ENCODE assay signal across 10 cellular contexts in genomic region chr17:42247734-42248133, GRCh38. TPM values are rescaled to one million over a fixed set of nuclear protein-coding genes. Genes with fewer than 3 reads are reported as not detected.
DNase-seq lines count a peak whose midpoint lies in the region; ATAC-seq, FAIRE-seq and TF ChIP-seq lines count a peak whose summit lies in the region.
"Had no signal": no experiment of that assay in that cellular context is flagged by ENCODE, and none has a peak within 500 bp of the region (broad histone marks: within the 10 kb centered on the region; RNA-seq: fewer than 3 reads in every experiment).

No MANE protein-coding gene starts in this region.

- TF ChIP-seq POLR2A in testis (IDR thresholded peaks at IDR 0.05): no peak
- TF ChIP-seq POLR2A in GM12892 (IDR thresholded peaks at IDR 0.05; ENCODE audit: low read depth, low read length): no peak

- H3K4me1 ChIP-seq in right cardiac atrium (ENCODE audit: control insufficient read depth, insufficient read depth, low read length) (peaks cover 7% of the 10 kb centered on the region), testis (peaks cover 33% of the 10 kb centered on the region)
- H3K4me1 ChIP-seq: Caco-2 had no signal

- no peak for FAIRE-seq in GM12892 (lab: Jason Lieb, UNC)

- no peaks in the 10 kb centered on the region for H3K36me3 ChIP-seq in testis (ENCODE audit: low read depth, missing control alignments)

- H3K27me3 Mint-ChIP-seq in activated T-cell treated with anti-CD3 and anti-CD28 coated beads, Interleukin-2, amount 50 U/mL, for 4 hours (ENCODE audit: low read depth): no peaks in the 10 kb centered on the region
- no peaks in the 10 kb centered on the region for H3K27me3 Mint-ChIP-seq in activated CD4-positive, alpha-beta memory T cell treated with anti-CD3 and anti-CD28 coated beads for 36 hours

- peaks cover 71% of the 10 kb centered on the region for H3K4me1 Mint-ChIP-seq in activated T-cell treated with anti-CD3 and anti-CD28 coated beads, Interleukin-2, amount 50 U/mL, for 4 hours (ENCODE audit: low read depth)
- H3K4me1 Mint-ChIP-seq in activated CD4-positive, alpha-beta memory T cell treated with anti-CD3 and anti-CD28 coated beads for 36 hours (ENCODE audit: low read depth): peaks cover 63% of the 10 kb centered on the region

- POLR2A ChIA-PET in activated CD4-positive, alpha-beta memory T cell treated with anti-CD3 and anti-CD28 coated beads for 36 hours (lab: Charles Lee): interaction anchor here (0.8 to 10.0 kb wide), 3 partner anchors 24 to 95 kb away, joined by 3 to 271 read pairs (median 56); partner anchors contain the start of genes STAT5A and STAT5B

- H3K27me3 ChIP-seq in right cardiac atrium (ENCODE audit: control insufficient read depth, insufficient read depth) (no peaks in the 10 kb centered on the region), testis (no peaks in the 10 kb centered on the region)

- H3K4me3 ChIP-seq in right cardiac atrium (ENCODE audit: low read length) (no peak overlapping the region), testis (no peak overlapping the region)

- peaks cover 10% of the 10 kb centered on the region for H3K36me3 Mint-ChIP-seq in activated T-cell treated with anti-CD3 and anti-CD28 coated beads, Interleukin-2, amount 50 U/mL, for 4 hours (ENCODE audit: insufficient read depth)
- H3K36me3 Mint-ChIP-seq in activated CD4-positive, alpha-beta memory T cell treated with anti-CD3 and anti-CD28 coated beads for 36 hours: peaks cover 21% of the 10 kb centered on the region

- CTCF ChIA-PET in activated CD4-positive, alpha-beta memory T cell treated with anti-CD3 and anti-CD28 coated beads for 36 hours (lab: Charles Lee): interaction anchor here (0.7 to 3.2 kb wide), 9 partner anchors 23 to 227 kb away, joined by 3 to 25 read pairs (median 4); partner anchors contain the start of genes NKIRAS2 and STAT5A

- H3K27ac ChIP-seq in right cardiac atrium (ENCODE audit: low read length): peak overlapping the region; percentile 75
- H3K27ac ChIP-seq in testis: peak overlapping the region; percentile 74 to 93

- H3K4me3 Mint-ChIP-seq in activated T-cell treated with anti-CD3 and anti-CD28 coated beads, Interleukin-2, amount 50 U/mL, for 4 hours: peak overlapping the region; percentile 76
- peak overlapping the region; percentile 64 for H3K4me3 Mint-ChIP-seq in activated CD4-positive, alpha-beta memory T cell treated with anti-CD3 and anti-CD28 coated beads for 36 hours

- intact Hi-C loops in activated CD4-positive, alpha-beta memory T cell treated with anti-CD3 and anti-CD28 coated beads for 36 hours (cut with micrococcal nuclease): loop anchor here (1.0 to 2.0 kb wide), 2 partner anchors 41 to 141 kb away; partner anchors contain the start of genes STAT3 and STAT5A
- intact Hi-C loops in right cardiac atrium (cut with DNase I): no loop called here
- intact Hi-C loops in testis (cut with DNase I; ENCODE audit: low total_unique reads): no loop called here
- intact Hi-C loops in posterior cingulate gyrus (cut with DNase I): no loop called here

- H3K9me3 ChIP-seq in right cardiac atrium (ENCODE audit: control insufficient read depth, low read length) (no peaks in the 10 kb centered on the region), testis (no peaks in the 10 kb centered on the region)
- H3K9me3 ChIP-seq: Caco-2 had no signal

- peak overlapping the region; percentile 95 for H3K27ac Mint-ChIP-seq in activated CD4-positive, alpha-beta memory T cell treated with anti-CD3 and anti-CD28 coated beads for 36 hours

- H3K9me3 Mint-ChIP-seq in activated T-cell treated with anti-CD3 and anti-CD28 coated beads, Interleukin-2, amount 50 U/mL, for 4 hours: no peaks in the 10 kb centered on the region
- H3K9me3 Mint-ChIP-seq in activated CD4-positive, alpha-beta memory T cell treated with anti-CD3 and anti-CD28 coated beads for 36 hours: no peaks in the 10 kb centered on the region

- TF ChIP-seq CTCF in testis (IDR thresholded peaks at IDR 0.05): no peak

- no peak for DNase-seq in activated T-cell treated with anti-CD3 and anti-CD28 coated beads, Interleukin-2, amount 50 U/mL, for 4 hours
- DNase-seq in activated T-cell treated with anti-CD3 and anti-CD28 coated beads for 4 hours (no peak), right cardiac atrium (no peak), testis (no peak), GM12892 (ENCODE audit: insufficient read length) (no peak), posterior cingulate gyrus (no peak)
- DNase-seq in activated CD4-positive, alpha-beta memory T cell treated with anti-CD3 and anti-CD28 coated beads for 36 hours: peak; percentile 30
- DNase-seq: activated effector memory CD4-positive, alpha-beta T cell treated with anti-CD3 and anti-CD28 coated beads, Interleukin-2, amount 50 U/mL, for 16 hours; Caco-2 had no signal

- no peak for ATAC-seq in activated T-cell treated with anti-CD3 and anti-CD28 coated beads, Interleukin-2, amount 50 U/mL, for 4 hours
- ATAC-seq in right cardiac atrium (no peak), GM19023 (IDR thresholded peaks at IDR 0.05; ENCODE audit: unreplicated experiment) (no peak)

- 96% methylated on average over 5 of the region's 5 CpGs for WGBS in right cardiac atrium
- 90 to 92% methylated on average over 5 of the region's 5 CpGs for WGBS in testis, 2 donors

RNA-seq across cellular contexts. Expression of gene STAT5B, which starts 28.5 kb away (rescaled TPM):
- 10 to 100 TPM; 62.9 to 86.7 (median 71.9) TPM for total RNA-seq in activated T-cell treated with anti-CD3 and anti-CD28 coated beads, Interleukin-2, amount 50 U/mL, for 4 hours
- 100 to 1,000 TPM; 192 to 195 TPM for total RNA-seq in activated CD4-positive, alpha-beta memory T cell treated with anti-CD3 and anti-CD28 coated beads for 36 hours
- total RNA-seq in right cardiac atrium: 10 to 100 TPM; 39.4 to 46.3 (median 40.5) TPM
- polyA plus RNA-seq in right cardiac atrium: 19.7 TPM
- total RNA-seq in testis: 10 to 100 TPM; 65.9 to 81.5 TPM
- polyA plus RNA-seq in testis (ENCODE audit: insufficient read depth, low read depth, low replicate concordance): 66.0 TPM
- 40.7 TPM for polyA plus RNA-seq in GM12892 (2012; ENCODE audit: missing spikeins)

RNA-seq across cellular contexts. Expression of gene STAT5A, which starts 40.6 kb away (rescaled TPM):
- total RNA-seq in activated T-cell treated with anti-CD3 and anti-CD28 coated beads, Interleukin-2, amount 50 U/mL, for 4 hours: 100 to 1,000 TPM; 193 to 264 (median 220) TPM
- 100 to 1,000 TPM; 211 to 215 TPM for total RNA-seq in activated CD4-positive, alpha-beta memory T cell treated with anti-CD3 and anti-CD28 coated beads for 36 hours
- total RNA-seq in right cardiac atrium (10 to 100 TPM; 20.8 to 30.5 (median 23.3) TPM), testis (10 to 100 TPM; 27.8 to 37.0 TPM)
- polyA plus RNA-seq in right cardiac atrium (8.1 TPM), testis (ENCODE audit: insufficient read depth, low read depth, low replicate concordance) (13.7 TPM)
- 48.4 TPM for polyA plus RNA-seq in GM12892 (2012; ENCODE audit: missing spikeins)

RNA-seq across cellular contexts. Expression of gene GHDC, which starts 53.4 kb away (rescaled TPM):
- total RNA-seq in activated T-cell treated with anti-CD3 and anti-CD28 coated beads, Interleukin-2, amount 50 U/mL, for 4 hours: 10 to 100 TPM; 24.0 to 24.9 (median 24.7) TPM
- 10 to 100 TPM; 13.1 to 13.5 TPM for total RNA-seq in activated CD4-positive, alpha-beta memory T cell treated with anti-CD3 and anti-CD28 coated beads for 36 hours
- 10 to 100 TPM; 11.5 to 15.4 (median 13.1) TPM for total RNA-seq in right cardiac atrium
- polyA plus RNA-seq in right cardiac atrium: 10.5 TPM
- total RNA-seq in testis: 10 to 100 TPM; 28.3 to 36.6 TPM
- 16.9 TPM for polyA plus RNA-seq in testis (ENCODE audit: insufficient read depth, low read depth, low replicate concordance)
- polyA plus RNA-seq in GM12892 (2012; ENCODE audit: missing spikeins): 9.5 TPM

Comparison
In these comparisons a context has a peak if more than half of its experiments do, and no peak if none do; other contexts are left out.
1. RNA of gene STAT5A, which starts 40.6 kb away (total RNA-seq): 193 to 264 TPM in activated T-cell treated with anti-CD3 and anti-CD28 coated beads, Interleukin-2, amount 50 U/mL, for 4 hours and 211 to 215 TPM in activated CD4-positive, alpha-beta memory T cell treated with anti-CD3 and anti-CD28 coated beads for 36 hours; 27.8 to 37.0 TPM in testis and 20.8 to 30.5 TPM in right cardiac atrium; every median in the first group is over 4 times any median in the second.